In genomic region chr19:48341515-48342413, GRCh38 we compare ENCODE assay signal across 36 cellular contexts. TPM values are rescaled to one million over a fixed set of nuclear protein-coding genes. Genes with fewer than 3 reads are reported as not detected.
"Had no signal": no experiment of that assay in that cellular context is flagged by ENCODE, and none has a peak within 500 bp of the region (broad histone marks: within the 10 kb centered on the region; RNA-seq: fewer than 3 reads in every experiment).

No MANE protein-coding gene starts in this region.

- H3K4me3 ChIP-seq: gastroesophageal sphincter, mucosa of descending colon, ovary, sigmoid colon, smooth muscle cell, upper lobe of left lung had no signal

- H3K27me3 ChIP-seq: brain microvascular endothelial cell, gastroesophageal sphincter, ovary, sigmoid colon, upper lobe of left lung had no signal

- DNase-seq: activated CD4-positive, alpha-beta memory T cell treated with anti-CD3 and anti-CD28 coated beads, Interleukin-2, amount 10 ng/mL, durations not matched to agents 7 days and 5 days; activated CD4-positive, alpha-beta T cell treated with anti-CD3 and anti-CD28 coated beads for 1 hour; activated CD4-positive, alpha-beta T cell treated with anti-CD3 and anti-CD28 coated beads, Interleukin-2, amount 10 ng/mL, durations not matched to agents 7 days and 5 days; activated CD8-positive, alpha-beta memory T cell treated with anti-CD3 and anti-CD28 coated beads, Interleukin-2, amount 50 U/mL, for 48 hours; activated gamma-delta T cell; activated naive CD4-positive, alpha-beta T cell treated with anti-CD3 and anti-CD28 coated beads, Interleukin-2, amount 50 U/mL, for 16 hours; activated T-cell treated with anti-CD3 and anti-CD28 coated beads, Interleukin-2, amount 50 U/mL, for 24 hours; amniotic stem cell; brain microvascular endothelial cell; cortex of kidney; effector memory CD8-positive, alpha-beta T cell; erythroblast; hippocampal formation; left cardiac atrium; left ventricle myocardium superior; mucosa of descending colon; ovary; sigmoid colon; stimulated activated CD4-positive, alpha-beta T cell treated with anti-CD3 and anti-CD28 coated beads, Interleukin-1b, Interleukin-23, amount 100 ng/mL, for 48 hours; stimulated activated CD4-positive, alpha-beta T cell treated with anti-CD3 and anti-CD28 coated beads, Interleukin-4, amount 100 ng/mL, for 4 hours; stimulated activated CD8-positive, alpha-beta memory T cell treated with anti-CD3 and anti-CD28 coated beads, Interleukin-4, amount 100 ng/mL, for 48 hours; stimulated activated naive CD8-positive, alpha-beta T cell treated with anti-CD3 and anti-CD28 coated beads, Interleukin-15, amount 100 ng/mL, for 72 hours; T-helper 2 cell had no signal

- H3K27ac ChIP-seq: brain microvascular endothelial cell, gastroesophageal sphincter, ovary, sigmoid colon, upper lobe of left lung had no signal

- H3K9me3 ChIP-seq: gastroesophageal sphincter, mucosa of descending colon, ovary, sigmoid colon, upper lobe of left lung had no signal

- ATAC-seq: effector memory CD8-positive, alpha-beta T cell; gastroesophageal sphincter; left cardiac atrium; left ventricle myocardium superior; mucosa of descending colon; stimulated activated memory B cell treated with anti-CD40 and anti-IgM and Interleukin-4, amounts not matched to agents 10 μg/mL and 1 μg/mL and 100 μg/mL, for 72 hours; stimulated activated naive CD8-positive, alpha-beta T cell treated with anti-CD3 and anti-CD28 coated beads, Interleukin-15, amount 100 ng/mL, for 72 hours had no signal

- H3K36me3 ChIP-seq: brain microvascular endothelial cell, ovary had no signal

- H3K4me1 ChIP-seq: gastroesophageal sphincter, sigmoid colon, upper lobe of left lung had no signal

RNA-seq across cellular contexts. Expression of gene SYNGR4, which starts 22.4 kb away (rescaled TPM):
- total RNA-seq: activated CD4-positive, alpha-beta T cell treated with anti-CD3 and anti-CD28 coated beads, Interleukin-2, amount 10 ng/mL, durations not matched to agents 7 days and 5 days; astrocyte; cardiac septum; chondrocyte; gastroesophageal sphincter; left cardiac atrium; left ventricle myocardium superior; lung microvascular endothelial cell; mesenteric fat pad; myocyte; ovary; progenitor cell of endocrine pancreas; sigmoid colon; smooth muscle cell; upper lobe of left lung; WTC11 had no signal
- polyA plus RNA-seq: keratinocyte, ovary, smooth muscle cell had no signal
